ENCODE assay signal across 22 cellular contexts in the genomic region with DNA sequence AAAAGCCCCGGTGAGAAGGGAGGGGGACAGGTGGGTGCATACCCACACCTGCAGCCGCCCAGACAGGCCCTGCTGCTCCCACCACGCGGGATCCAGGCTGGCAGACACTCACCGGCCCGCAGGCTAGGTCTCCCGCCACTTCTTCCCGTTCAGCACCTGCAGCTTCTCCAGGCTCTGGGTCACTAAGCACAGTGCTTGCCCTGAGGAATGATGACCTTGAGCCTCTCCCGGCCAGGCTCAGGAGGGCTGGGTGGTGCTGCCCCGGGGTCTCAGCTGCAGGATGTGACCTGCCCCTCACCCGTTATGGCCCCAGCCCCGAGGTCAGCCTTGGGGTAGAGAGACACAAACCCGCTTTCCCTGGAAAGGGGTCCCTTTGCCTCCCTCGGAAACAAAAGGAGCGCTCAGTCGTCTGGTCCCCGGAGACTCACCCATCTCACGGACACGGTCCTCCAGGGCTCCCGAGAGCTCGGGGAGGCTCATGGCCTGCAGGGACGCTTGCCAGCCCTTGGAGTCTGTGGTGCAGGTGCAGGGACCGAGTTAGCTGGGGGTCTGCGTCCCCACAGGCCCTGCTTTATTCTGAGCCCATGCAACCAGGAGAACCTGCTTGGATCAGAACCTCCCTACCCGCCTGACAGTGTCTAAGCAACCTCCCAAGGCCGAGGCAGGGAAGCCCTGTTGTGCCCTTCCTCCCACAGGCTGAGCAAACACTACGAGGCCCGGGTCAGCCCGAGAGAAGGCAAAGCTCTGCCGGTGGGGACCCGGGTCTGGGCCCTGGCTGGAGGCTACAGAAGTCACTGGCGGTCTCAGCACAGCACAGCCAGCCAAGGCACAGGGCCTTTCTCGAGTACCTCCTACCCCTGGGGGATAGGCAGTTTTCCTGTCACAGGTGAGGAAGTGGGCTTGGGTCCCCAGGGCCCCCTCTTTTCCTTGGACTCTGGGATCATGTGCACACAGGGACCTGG. TPM values are rescaled to one million over a fixed set of nuclear protein-coding genes. Genes with fewer than 3 reads are reported as not detected.
A peak's percentile ranks its signal among the peaks of the same experiment; 100 is the strongest.
DNase-seq lines count a peak whose midpoint lies in the region; ATAC-seq, FAIRE-seq and TF ChIP-seq lines count a peak whose summit lies in the region.
"Had no signal": no experiment of that assay in that cellular context is flagged by ENCODE, and none has a peak within 500 bp of the region (broad histone marks: within the 10 kb centered on the region; RNA-seq: fewer than 3 reads in every experiment).

No MANE protein-coding gene starts in this region.

- H3K4me1 ChIP-seq in kidney (ENCODE audit: control insufficient read depth in 1 of 2, insufficient read depth in 1 of 2, low read depth in 1 of 2, low read length in 2 of 2) (peaks cover 10 to 37% of the 10 kb centered on the region in 2 donors), uterus (peaks cover 6 to 15% of the 10 kb centered on the region in 2 donors)

- no peaks in the 10 kb centered on the region for H3K27me3 ChIP-seq in uterus
- H3K27me3 ChIP-seq: neutrophil, upper lobe of right lung had no signal

- H3K4me1 Mint-ChIP-seq in T-helper 17 cell = peaks cover 6% of the 10 kb centered on the region

- FAIRE-seq in kidney (lab: Jason Lieb, UNC) = no peak
- FAIRE-seq: H54 had no signal

- TF ChIP-seq CTCF in kidney (IDR thresholded peaks at IDR 0.05; ENCODE audit: borderline replicate concordance, extremely low read depth, insufficient read depth) (no peak), uterus (IDR thresholded peaks at IDR 0.05) (no peak)

- no peaks in the 10 kb centered on the region for H3K27me3 Mint-ChIP-seq in T-helper 17 cell
- H3K27me3 Mint-ChIP-seq: effector memory CD8-positive, alpha-beta T cell; IgD-negative memory B cell; stimulated activated naive CD8-positive, alpha-beta T cell treated with anti-CD3 and anti-CD28 coated beads, Interleukin-15, amount 100 ng/mL, for 72 hours had no signal

- no peak for ATAC-seq in Right ventricle myocardium superior (ENCODE audit: poor library complexity)
- ATAC-seq in T-helper 17 cell = no peak
- ATAC-seq: effector memory CD8-positive, alpha-beta T cell; stimulated activated naive CD8-positive, alpha-beta T cell treated with anti-CD3 and anti-CD28 coated beads, Interleukin-15, amount 100 ng/mL, for 72 hours; upper lobe of right lung had no signal

- intact Hi-C loops in cardiac septum (cut with DNase I) = loop anchor here (10.0 kb wide), 1 partner anchor 108 kb away; the partner anchor contains the start of gene ROGDI
- intact Hi-C loops in Right ventricle myocardium superior (cut with DNase I) = no loop called here
- intact Hi-C loops in kidney (cut with DNase I) = no loop called here
- intact Hi-C loops in uterus (cut with DNase I; ENCODE audit: low total_unique reads) = no loop called here

- peaks cover 16 to 35% of the 10 kb centered on the region in 2 donors for H3K36me3 ChIP-seq in kidney (ENCODE audit: control insufficient read depth in 1 of 2, insufficient read depth in 2 of 2, low read length in 2 of 2)
- H3K36me3 ChIP-seq in uterus = no peaks in the 10 kb centered on the region

- peak; percentile 69 for DNase-seq in cardiac septum (ENCODE audit: low spot score)
- DNase-seq in Right ventricle myocardium superior = no peak
- DNase-seq in T-helper 17 cell = no peak
- peak; percentile 71 for DNase-seq in kidney
- peak; percentile 17 to 20 for DNase-seq in uterus
- no peak for DNase-seq in amygdala (lab: John Stamatoyannopoulos, UW)
- DNase-seq in dedifferentiated amniotic fluid mesenchymal stem cell (ENCODE audit: extremely low spot score) = no peak
- no peak for DNase-seq in occipital lobe (lab: John Stamatoyannopoulos, UW)
- DNase-seq: activated CD4-positive, CD25-positive, alpha-beta regulatory T cell; activated gamma-delta T cell treated with Interleukin-2 at 50 U/mL for 16 hours; amniotic stem cell; COR-L47; effector memory CD8-positive, alpha-beta T cell; hippocampal formation; NCI-H2081 treated with DMSO at 0.1 percent for 48 hours; NCI-H526; stimulated activated naive CD8-positive, alpha-beta T cell treated with anti-CD3 and anti-CD28 coated beads, Interleukin-15, amount 100 ng/mL, for 72 hours; T-helper 9 cell; upper lobe of right lung had no signal

- H3K27ac ChIP-seq in kidney (ENCODE audit: low read depth in 2 of 2, low read length in 2 of 2) (no peak overlapping the region), uterus (peak overlapping the region; percentile 69 to 96)
- H3K27ac ChIP-seq: neutrophil, upper lobe of right lung had no signal

- no peaks in the 10 kb centered on the region for H3K36me3 Mint-ChIP-seq in T-helper 17 cell (ENCODE audit: low read depth)
- H3K36me3 Mint-ChIP-seq: IgD-negative memory B cell had no signal

- no peak overlapping the region for H3K4me3 ChIP-seq in kidney (ENCODE audit: low read length in 2 of 2)
- no peak overlapping the region for H3K4me3 ChIP-seq in uterus
- H3K4me3 ChIP-seq: upper lobe of right lung had no signal

- H3K9me3 ChIP-seq in T-helper 17 cell (ENCODE audit: control insufficient read depth, low read length, poor library complexity, severe bottlenecking) (no peaks in the 10 kb centered on the region), kidney (ENCODE audit: control insufficient read depth in 1 of 2, low read length in 2 of 2) (no peaks in the 10 kb centered on the region), uterus (no peaks in the 10 kb centered on the region)
- H3K9me3 ChIP-seq: neutrophil, upper lobe of right lung had no signal

- H3K4me3 Mint-ChIP-seq in T-helper 17 cell = peak overlapping the region; percentile 57
- H3K4me3 Mint-ChIP-seq: stimulated activated naive CD8-positive, alpha-beta T cell treated with anti-CD3 and anti-CD28 coated beads, Interleukin-15, amount 100 ng/mL, for 72 hours had no signal

- no peak overlapping the region for H3K9ac ChIP-seq in kidney (ENCODE audit: low read length in 2 of 2)

- peak overlapping the region; percentile 6 for H3K27ac Mint-ChIP-seq in T-helper 17 cell

- no peak for TF ChIP-seq POLR2A in uterus (IDR thresholded peaks at IDR 0.05)

RNA-seq across cellular contexts. Expression of gene NUDT16L1, which starts 3.8 kb away (rescaled TPM):
- total RNA-seq in cardiac septum = 43.7 TPM
- total RNA-seq in Right ventricle myocardium superior = 52.8 TPM
- 10 to 100 TPM; 44.7 to 49.6 TPM for total RNA-seq in T-helper 17 cell
- total RNA-seq in kidney = 30.6 TPM
- 69.4 TPM for polyA plus RNA-seq in kidney (ENCODE audit: insufficient read depth, low read depth, low replicate concordance)
- 10 to 100 TPM; 15.4 to 48.3 (median 33.1) TPM for total RNA-seq in uterus
- total RNA-seq in occipital lobe = 33.4 TPM

RNA-seq across cellular contexts. Expression of gene ANKS3, which starts 36.9 kb away (rescaled TPM):
- total RNA-seq in cardiac septum = 9.9 TPM
- 9.1 TPM for total RNA-seq in Right ventricle myocardium superior
- total RNA-seq in T-helper 17 cell = 10 to 100 TPM; 15.6 to 20.0 TPM
- 27.6 TPM for total RNA-seq in kidney
- 20.7 TPM for polyA plus RNA-seq in kidney (ENCODE audit: insufficient read depth, low read depth, low replicate concordance)
- 10 to 100 TPM in 3 of 4 donors, 1 to 10 TPM in 1; 2.4 to 51.7 (median 33.1) TPM for total RNA-seq in uterus
- 19.8 TPM for total RNA-seq in occipital lobe

RNA-seq across cellular contexts. Expression of gene DNAAF8, which starts 37.2 kb away (rescaled TPM):
- total RNA-seq in cardiac septum (0.65 TPM), Right ventricle myocardium superior (1.2 TPM), T-helper 17 cell (not detected), kidney (1.8 TPM), uterus (1 to 10 TPM in 1 of 4 donors, under 1 TPM in 1, not detected in 2; 0.67 to 3.5 TPM), occipital lobe (0.62 TPM)
- polyA plus RNA-seq in kidney (ENCODE audit: insufficient read depth, low read depth, low replicate concordance) = 4.0 TPM

Comparison
In these comparisons a context has a peak if more than half of its experiments do, and no peak if none do; other contexts are left out.
1. DNase-seq: peak in cardiac septum (single experiment), kidney (single experiment) and uterus (2 of 2); none in Right ventricle myocardium superior (single experiment), T-helper 17 cell (0 of 3), amygdala (0 of 56), dedifferentiated amniotic fluid mesenchymal stem cell (single experiment) and occipital lobe (single experiment).
2. H3K27ac ChIP-seq: peak in uterus (2 of 2); none in kidney (0 of 2).